23 cellular contexts compared by ENCODE assay signal in the genomic region with DNA sequence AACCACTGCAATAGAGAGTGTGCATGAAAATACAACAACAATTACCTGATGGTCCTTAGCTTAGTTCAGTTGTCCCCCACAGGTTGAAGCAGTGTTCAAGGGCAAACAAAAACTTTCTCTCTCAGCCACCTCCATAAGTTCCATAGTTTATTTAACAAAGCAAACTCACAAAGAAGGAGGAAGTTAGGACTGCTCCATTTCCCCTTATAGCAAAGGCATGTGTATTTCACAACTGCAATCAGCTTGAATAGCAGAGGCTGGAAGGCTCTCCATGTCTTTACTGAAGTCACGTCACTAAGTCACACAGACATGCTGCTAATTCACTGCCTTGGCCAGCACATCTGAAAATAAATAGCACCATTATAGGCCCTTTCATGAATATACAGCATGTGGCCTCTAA. TPM values are rescaled to one million over a fixed set of nuclear protein-coding genes. Genes with fewer than 3 reads are reported as not detected.
DNase-seq lines count a peak whose midpoint lies in the region; ATAC-seq, FAIRE-seq and TF ChIP-seq lines count a peak whose summit lies in the region.
"Had no signal": no experiment of that assay in that cellular context is flagged by ENCODE, and none has a peak within 500 bp of the region (broad histone marks: within the 10 kb centered on the region; RNA-seq: fewer than 3 reads in every experiment).

No MANE protein-coding gene starts in this region.

- H3K9me3 ChIP-seq in pancreas = no peaks in the 10 kb centered on the region
- H3K9me3 ChIP-seq: colonic mucosa, sigmoid colon had no signal

- peaks cover 31% of the 10 kb centered on the region for H3K4me1 Mint-ChIP-seq in dendritic cell treated with granulocyte-macrophage colony-stimulating factor and Interleukin-4, amounts not matched to agents 40 ng/mL and 50 ng/mL, for 4 days (ENCODE audit: low read depth)
- H3K4me1 Mint-ChIP-seq: activated naive CD8-positive, alpha-beta T cell treated with anti-CD3 and anti-CD28 coated beads for 36 hours; brain had no signal

- no peaks in the 10 kb centered on the region for H3K9me3 Mint-ChIP-seq in dendritic cell treated with granulocyte-macrophage colony-stimulating factor and Interleukin-4, amounts not matched to agents 40 ng/mL and 50 ng/mL, for 4 days
- H3K9me3 Mint-ChIP-seq: activated CD8-positive, alpha-beta T cell treated with anti-CD3 and anti-CD28 coated beads for 36 hours; activated naive CD8-positive, alpha-beta T cell treated with anti-CD3 and anti-CD28 coated beads for 36 hours; activated T-cell treated with anti-CD3 and anti-CD28 coated beads, Interleukin-2, amount 50 U/mL, for 72 hours; brain; HFFc6 had no signal

- no peaks in the 10 kb centered on the region for H3K27me3 ChIP-seq in pancreas
- H3K27me3 ChIP-seq: colonic mucosa, sigmoid colon had no signal

- no peak overlapping the region for H3K4me3 ChIP-seq in pancreas
- H3K4me3 ChIP-seq: colonic mucosa, sigmoid colon had no signal

- intact Hi-C loops in dendritic cell treated with granulocyte-macrophage colony-stimulating factor and Interleukin-4, amounts not matched to agents 40 ng/mL and 50 ng/mL, for 4 days (cut with micrococcal nuclease) = loop anchor here (5.0 kb wide), 1 partner anchor 36 kb away; no protein-coding TSS in a partner anchor
- intact Hi-C loops in pancreas (cut with DNase I) = no loop called here

- H3K27ac ChIP-seq in pancreas = no peak overlapping the region
- H3K27ac ChIP-seq: colonic mucosa had no signal

- peak overlapping the region; percentile 83 for H3K27ac Mint-ChIP-seq in dendritic cell treated with granulocyte-macrophage colony-stimulating factor and Interleukin-4, amounts not matched to agents 40 ng/mL and 50 ng/mL, for 4 days
- H3K27ac Mint-ChIP-seq: activated CD8-positive, alpha-beta T cell treated with anti-CD3 and anti-CD28 coated beads for 36 hours; activated naive CD8-positive, alpha-beta T cell treated with anti-CD3 and anti-CD28 coated beads for 36 hours; activated T-cell treated with anti-CD3 and anti-CD28 coated beads, Interleukin-2, amount 50 U/mL, for 72 hours; brain; HFFc6; WTC11 had no signal

- peaks cover 18% of the 10 kb centered on the region for H3K36me3 Mint-ChIP-seq in dendritic cell treated with granulocyte-macrophage colony-stimulating factor and Interleukin-4, amounts not matched to agents 40 ng/mL and 50 ng/mL, for 4 days (ENCODE audit: low read depth)
- H3K36me3 Mint-ChIP-seq: activated naive CD8-positive, alpha-beta T cell treated with anti-CD3 and anti-CD28 coated beads for 36 hours; brain; WTC11 had no signal

- H3K4me1 ChIP-seq in pancreas = peaks cover 0 to 2% (median 0%) of the 10 kb centered on the region in 3 donors
- H3K4me1 ChIP-seq: colonic mucosa, sigmoid colon had no signal

- TF ChIP-seq CTCF in pancreas (IDR thresholded peaks at IDR 0.05) = no peak

- FAIRE-seq in pancreas (lab: Jason Lieb, UNC) = no peak
- FAIRE-seq: keratinocyte had no signal

- ATAC-seq in pancreas = peak in 3 of 4 donors; percentile 18 to 78 (median 64)
- ATAC-seq in HG03175 (IDR thresholded peaks at IDR 0.05; ENCODE audit: unreplicated experiment) = no peak
- ATAC-seq in HG03439 (IDR thresholded peaks at IDR 0.05; ENCODE audit: unreplicated experiment) = no peak
- ATAC-seq: activated CD8-positive, alpha-beta T cell treated with anti-CD3 and anti-CD28 coated beads for 36 hours; activated T-cell treated with anti-CD3 and anti-CD28 coated beads, Interleukin-2, amount 50 U/mL, for 72 hours; WTC11 had no signal

- WGBS in pancreas, 2 donors = 0 to 79% methylated on average over 1 of the region's 1 CpG

- peak overlapping the region; percentile 9 for H3K4me3 Mint-ChIP-seq in dendritic cell treated with granulocyte-macrophage colony-stimulating factor and Interleukin-4, amounts not matched to agents 40 ng/mL and 50 ng/mL, for 4 days
- H3K4me3 Mint-ChIP-seq: activated CD8-positive, alpha-beta T cell treated with anti-CD3 and anti-CD28 coated beads for 36 hours; activated naive CD8-positive, alpha-beta T cell treated with anti-CD3 and anti-CD28 coated beads for 36 hours; activated T-cell treated with anti-CD3 and anti-CD28 coated beads, Interleukin-2, amount 50 U/mL, for 72 hours; brain; HFFc6; WTC11 had no signal

- DNase-seq in GF-D8 (lab: John Stamatoyannopoulos, UW) (peak; percentile 88), NOMO-1 treated with DMSO at 0.1 percent for 48 hours (lab: John Stamatoyannopoulos, UW; ENCODE audit: unreplicated experiment) (peak; percentile 72), pancreas (no peak), DMS 273 treated with DMSO at 0.1 percent for 48 hours (lab: John Stamatoyannopoulos, UW) (no peak)
- DNase-seq: activated CD8-positive, alpha-beta T cell treated with anti-CD3 and anti-CD28 coated beads for 36 hours; activated naive CD8-positive, alpha-beta T cell treated with anti-CD3 and anti-CD28 coated beads for 36 hours; activated T-cell treated with anti-CD3 and anti-CD28 coated beads, Interleukin-2, amount 50 U/mL, for 72 hours; Calu3; colonic mucosa; HFFc6; hippocampal formation; NCI-H187; NCI-H2227 treated with DMSO at 0.1 percent for 48 hours; nucleus accumbens; sigmoid colon; T-helper 1 cell had no signal

- H3K36me3 ChIP-seq in pancreas = no peaks in the 10 kb centered on the region
- H3K36me3 ChIP-seq: colonic mucosa, sigmoid colon had no signal

- no peaks in the 10 kb centered on the region for H3K27me3 Mint-ChIP-seq in dendritic cell treated with granulocyte-macrophage colony-stimulating factor and Interleukin-4, amounts not matched to agents 40 ng/mL and 50 ng/mL, for 4 days
- H3K27me3 Mint-ChIP-seq: activated naive CD8-positive, alpha-beta T cell treated with anti-CD3 and anti-CD28 coated beads for 36 hours had no signal

RNA-seq across cellular contexts. Expression of a gene that starts 43.3 kb away (rescaled TPM):
- total RNA-seq in pancreas = 10 to 100 TPM in 3 of 6 donors, 1 to 10 TPM in 3; 4.3 to 22.7 (median 8.8) TPM
- 1 to 10 TPM; 1.7 to 2.9 TPM for polyA plus RNA-seq in pancreas
- total RNA-seq: RPMI7951 had no signal

Comparison
In these comparisons a context has a peak if more than half of its experiments do, and no peak if none do; other contexts are left out.
1. DNase-seq: peak in GF-D8 (single experiment) and NOMO-1 treated with DMSO at 0.1 percent for 48 hours (single experiment); none in pancreas (0 of 6) and DMS 273 treated with DMSO at 0.1 percent for 48 hours (single experiment).
2. ATAC-seq: peak in pancreas (3 of 4); none in HG03175 (single experiment) and HG03439 (single experiment).